ENCODE assay signal across 25 cellular contexts in genomic region chr11:126510621-126511370, GRCh38.
DNase-seq lines count a peak whose midpoint lies in the region; ATAC-seq and TF ChIP-seq lines count a peak whose summit lies in the region.
"Had no signal": no experiment of that assay in that cellular context is flagged by ENCODE, and none has a peak within 500 bp of the region (broad histone marks: within the 10 kb centered on the region; RNA-seq: fewer than 3 reads in every experiment).

No MANE protein-coding gene starts in this region.

- peaks cover 5 to 56% (median 49%) of the 10 kb centered on the region in 10 experiments; a peak in 18 of 20 replicates for H3K4me1 ChIP-seq in BLaER1 treated with 17β-estradiol and CSF1 and Interleukin-3, amounts not matched to agents 10 nM and 100 nM
- H3K4me1 ChIP-seq in SK-N-SH (ENCODE audit: control insufficient read depth in 1 of 2, insufficient read depth in 2 of 2, low read depth in 1 of 2, low read length in 1 of 2) (peaks cover 0 to 40% of the 10 kb centered on the region in 2 experiments; a peak in 2 of 4 replicates), neural progenitor cell (no peaks in the 10 kb centered on the region)
- H3K4me1 ChIP-seq: esophagus muscularis mucosa, pancreas, thyroid gland had no signal

- no peak for TF ChIP-seq RAD21 in SK-N-SH (IDR thresholded peaks at IDR 0.05; ENCODE audit: low read length)

- H3K79me2 ChIP-seq in SK-N-SH (ENCODE audit: insufficient read depth), result no peaks in the 10 kb centered on the region
- H3K79me2 ChIP-seq in neural progenitor cell (ENCODE audit: low read depth), result no peaks in the 10 kb centered on the region

- no peaks in the 10 kb centered on the region for H3K27me3 ChIP-seq in BLaER1 treated with 17β-estradiol and CSF1 and Interleukin-3, amounts not matched to agents 10 nM and 100 nM
- H3K27me3 ChIP-seq in SK-N-SH (ENCODE audit: insufficient read depth) (no peaks in the 10 kb centered on the region), neural progenitor cell (no peaks in the 10 kb centered on the region)
- H3K27me3 ChIP-seq: pancreas, thyroid gland had no signal

- H3K9me3 Mint-ChIP-seq in neural progenitor cell, result peaks cover 8% of the 10 kb centered on the region
- H3K9me3 Mint-ChIP-seq: stimulated activated effector memory CD8-positive, alpha-beta T cell treated with anti-CD3 and anti-CD28 coated beads, Interleukin-12 subunit alpha, Interleukin-12 subunit beta, amount 100 ng/mL, for 72 hours; T-helper 2 cell treated with Interferon-gamma antibody and Interleukin-4, amounts not matched to agents 5 μg/mL and 100 μg/mL, for 36 hours had no signal

- no peaks in the 10 kb centered on the region for H3K9me2 ChIP-seq in SK-N-SH

- H3K9me3 ChIP-seq in BLaER1 treated with 17β-estradiol and CSF1 and Interleukin-3, amounts not matched to agents 10 nM and 100 nM (replicated peaks in 1 of 11), result peaks cover 7 to 17% (median 14%) of the 10 kb centered on the region in 11 experiments; a peak in 21 of 22 replicates
- H3K9me3 ChIP-seq in SK-N-SH (no peaks in the 10 kb centered on the region), neural progenitor cell (ENCODE audit: low read depth) (no peaks in the 10 kb centered on the region)
- H3K9me3 ChIP-seq: pancreas, thyroid gland had no signal

- H3K4me2 ChIP-seq in BLaER1 treated with 17β-estradiol and CSF1 and Interleukin-3, amounts not matched to agents 10 nM and 100 nM, result peak overlapping the region in 8 of 11 experiments; percentile 59 to 84 (median 73); a peak in 15 of 22 replicates
- H3K4me2 ChIP-seq in SK-N-SH, result no peak overlapping the region
- no peak overlapping the region for H3K4me2 ChIP-seq in neural progenitor cell

- no peak for TF ChIP-seq EP300 in SK-N-SH (IDR thresholded peaks at IDR 0.05; ENCODE audit: borderline replicate concordance in 1 of 2, low read depth in 1 of 2, low read length in 1 of 2)

- POLR2A ChIA-PET in SK-N-SH (lab: Yijun Ruan, JAX), result no interaction called here
- POLR2A ChIA-PET in RWPE1 (lab: Yijun Ruan, JAX; ENCODE audit: low non-redundant PET), result no interaction called here

- no peak overlapping the region for H3K27ac ChIP-seq in BLaER1 treated with 17β-estradiol and CSF1 and Interleukin-3, amounts not matched to agents 10 nM and 100 nM
- H3K27ac ChIP-seq in SK-N-SH (ENCODE audit: low read depth in 2 of 2, low read length in 1 of 2) (no peak overlapping the region), neural progenitor cell (no peak overlapping the region), RWPE1 (no peak overlapping the region)
- H3K27ac ChIP-seq: esophagus muscularis mucosa, pancreas, SK-N-MC, thyroid gland had no signal

- no peak overlapping the region for H3K27ac Mint-ChIP-seq in neural progenitor cell
- H3K27ac Mint-ChIP-seq: activated CD4-positive, alpha-beta memory T cell treated with anti-CD3 and anti-CD28 coated beads for 36 hours; CD8-positive, alpha-beta memory T cell; immature natural killer cell; stimulated activated effector memory CD8-positive, alpha-beta T cell treated with anti-CD3 and anti-CD28 coated beads, Interleukin-12 subunit alpha, Interleukin-12 subunit beta, amount 100 ng/mL, for 72 hours; T-helper 2 cell treated with Interferon-gamma antibody and Interleukin-4, amounts not matched to agents 5 μg/mL and 100 μg/mL, for 36 hours; WTC11 had no signal

- H3F3A ChIP-seq in SK-N-SH (replicated peaks; ENCODE audit: insufficient read depth) (no peaks in the 10 kb centered on the region), neural progenitor cell (ENCODE audit: low read depth) (no peaks in the 10 kb centered on the region)

- no peak overlapping the region for H3K9ac ChIP-seq in BLaER1 treated with 17β-estradiol and CSF1 and Interleukin-3, amounts not matched to agents 10 nM and 100 nM
- no peak overlapping the region for H3K9ac ChIP-seq in SK-N-SH
- H3K9ac ChIP-seq in neural progenitor cell, result no peak overlapping the region

- no peaks in the 10 kb centered on the region for H3K36me3 Mint-ChIP-seq in neural progenitor cell
- H3K36me3 Mint-ChIP-seq: activated CD4-positive, alpha-beta memory T cell treated with anti-CD3 and anti-CD28 coated beads for 36 hours; CD8-positive, alpha-beta memory T cell; immature natural killer cell had no signal

- H3K4me3 ChIP-seq in BLaER1 treated with 17β-estradiol and CSF1 and Interleukin-3, amounts not matched to agents 10 nM and 100 nM, result no peak overlapping the region
- no peak overlapping the region for H3K4me3 ChIP-seq in SK-N-SH (ENCODE audit: low read depth in 2 of 2, low read length in 1 of 2)
- H3K4me3 ChIP-seq in fibroblast of the aortic adventitia (ENCODE audit: low read depth, low read length), result no peak overlapping the region
- no peak overlapping the region for H3K4me3 ChIP-seq in neural progenitor cell
- H3K4me3 ChIP-seq: esophagus muscularis mucosa, pancreas, SK-N-MC, thyroid gland had no signal

- H3K27me3 Mint-ChIP-seq in neural progenitor cell (ENCODE audit: insufficient read depth, low read depth), result peaks cover 7% of the 10 kb centered on the region

- DNase-seq in SK-N-SH (no peak), fibroblast of the aortic adventitia (ENCODE audit: low read depth) (peak; percentile 2), neural progenitor cell (ENCODE audit: low spot score) (peak; percentile 51), RWPE1 (ENCODE audit: low spot score) (no peak)
- DNase-seq in stimulated activated naive CD4-positive, alpha-beta T cell treated with Interleukin-2 at 50 U/mL for 16 hours (lab: John Stamatoyannopoulos, UW), result no peak
- DNase-seq in stimulated activated naive CD8-positive, alpha-beta T cell treated with anti-CD3 and anti-CD28 coated beads, Interleukin-15, Interleukin-2, amounts not matched to agents 100 U/mL and 50 U/mL, for 24 hours, result no peak
- DNase-seq: activated CD4-positive, alpha-beta memory T cell treated with anti-CD3 and anti-CD28 coated beads for 36 hours; activated naive CD4-positive, alpha-beta T cell treated with Interleukin-2 at 50 U/mL for 16 hours; effector CD8-positive, alpha-beta T cell; HCEC 1CT; head of caudate nucleus; immature natural killer cell; NCI-H1417; NCI-H2107; NK-92 treated with Interleukin-12 subunit alpha and Interleukin-12 subunit beta, amount 100 ng/mL, for 24 hours; pancreas; thyroid gland had no signal

- 75% methylated on average over 5 of the region's 5 CpGs for WGBS in SK-N-SH (ENCODE audit: low lambda C conversion rate)

- ATAC-seq in HG03565 (IDR thresholded peaks at IDR 0.05; ENCODE audit: unreplicated experiment), result no peak
- no peak for ATAC-seq in stimulated activated naive CD8-positive, alpha-beta T cell treated with anti-CD3 and anti-CD28 coated beads, Interleukin-15, Interleukin-2, amounts not matched to agents 100 U/mL and 50 U/mL, for 24 hours
- ATAC-seq: pancreas; stimulated activated effector memory CD8-positive, alpha-beta T cell treated with anti-CD3 and anti-CD28 coated beads, Interleukin-12 subunit alpha, Interleukin-12 subunit beta, amount 100 ng/mL, for 72 hours; WTC11 had no signal

- H4K20me1 ChIP-seq in BLaER1 treated with 17β-estradiol and CSF1 and Interleukin-3, amounts not matched to agents 10 nM and 100 nM, result no peaks in the 10 kb centered on the region
- H4K20me1 ChIP-seq in SK-N-SH (ENCODE audit: insufficient read depth) (no peaks in the 10 kb centered on the region), neural progenitor cell (ENCODE audit: low read depth) (no peaks in the 10 kb centered on the region)

- no peak overlapping the region for H3K4me3 Mint-ChIP-seq in neural progenitor cell
- H3K4me3 Mint-ChIP-seq: activated CD4-positive, alpha-beta memory T cell treated with anti-CD3 and anti-CD28 coated beads for 36 hours; CD8-positive, alpha-beta memory T cell; immature natural killer cell; stimulated activated effector memory CD8-positive, alpha-beta T cell treated with anti-CD3 and anti-CD28 coated beads, Interleukin-12 subunit alpha, Interleukin-12 subunit beta, amount 100 ng/mL, for 72 hours; T-helper 2 cell treated with Interferon-gamma antibody and Interleukin-4, amounts not matched to agents 5 μg/mL and 100 μg/mL, for 36 hours; WTC11 had no signal

- H3K36me3 ChIP-seq in BLaER1 treated with 17β-estradiol and CSF1 and Interleukin-3, amounts not matched to agents 10 nM and 100 nM, result no peaks in the 10 kb centered on the region
- H3K36me3 ChIP-seq in SK-N-SH (replicated peaks in 1 of 2; ENCODE audit: control insufficient read depth in 1 of 2, insufficient read depth in 2 of 2, low read length in 1 of 2), result no peaks in the 10 kb centered on the region
- H3K36me3 ChIP-seq in neural progenitor cell, result no peaks in the 10 kb centered on the region
- H3K36me3 ChIP-seq: esophagus muscularis mucosa, pancreas, thyroid gland had no signal

- CTCF ChIA-PET in SK-N-SH (lab: Yijun Ruan, JAX), result interaction anchor here (1.0 to 1.3 kb wide), 4 partner anchors 13 to 70 kb away, joined by 3 to 4 read pairs (median 3); no protein-coding TSS in a partner anchor
- CTCF ChIA-PET in RWPE1 (lab: Yijun Ruan, JAX), result no interaction called here

- peaks cover 3% of the 10 kb centered on the region for H3K4me1 Mint-ChIP-seq in neural progenitor cell
- H3K4me1 Mint-ChIP-seq: CD8-positive, alpha-beta memory T cell; immature natural killer cell; WTC11 had no signal

- TF ChIP-seq CTCF in SK-N-SH (IDR thresholded peaks at IDR 0.05), result no peak
- no peak for TF ChIP-seq CTCF in fibroblast of the aortic adventitia (IDR thresholded peaks at IDR 0.05; ENCODE audit: insufficient read depth, low read length)
- no peak for TF ChIP-seq CTCF in neural progenitor cell (IDR thresholded peaks at IDR 0.05)
- TF ChIP-seq CTCF in RWPE1 (conservative IDR thresholded peaks at IDR 0.05; ENCODE audit: low read depth), result no peak

- no peak overlapping the region for H2AFZ ChIP-seq in SK-N-SH (ENCODE audit: low read depth)
- H2AFZ ChIP-seq in neural progenitor cell (replicated peaks), result no peak overlapping the region

TF ChIP-seq in SK-N-SH, 30 proteins besides CTCF, POLR2A, EP300 and RAD21 (continues in another document):
- no peak for TF ChIP-seq NFIC (IDR thresholded peaks at IDR 0.05; ENCODE audit: borderline replicate concordance)
- no peak for TF ChIP-seq CHD2 (IDR thresholded peaks at IDR 0.05; ENCODE audit: low read length, partially characterized antibody)
- no peak for TF ChIP-seq GATA2 (CRISPR knock-in tag; IDR thresholded peaks at IDR 0.05)
- TF ChIP-seq, protein P1, sequence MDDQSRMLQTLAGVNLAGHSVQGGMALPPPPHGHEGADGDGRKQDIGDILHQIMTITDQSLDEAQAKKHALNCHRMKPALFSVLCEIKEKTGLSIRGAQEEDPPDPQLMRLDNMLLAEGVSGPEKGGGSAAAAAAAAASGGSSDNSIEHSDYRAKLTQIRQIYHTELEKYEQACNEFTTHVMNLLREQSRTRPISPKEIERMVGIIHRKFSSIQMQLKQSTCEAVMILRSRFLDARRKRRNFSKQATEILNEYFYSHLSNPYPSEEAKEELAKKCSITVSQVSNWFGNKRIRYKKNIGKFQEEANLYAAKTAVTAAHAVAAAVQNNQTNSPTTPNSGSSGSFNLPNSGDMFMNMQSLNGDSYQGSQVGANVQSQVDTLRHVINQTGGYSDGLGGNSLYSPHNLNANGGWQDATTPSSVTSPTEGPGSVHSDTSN (IDR thresholded peaks at IDR 0.05), result no peak
- no peak for TF ChIP-seq MXI1 (IDR thresholded peaks at IDR 0.05; ENCODE audit: low read depth, low read length)
- TF ChIP-seq YY1 (IDR thresholded peaks at IDR 0.05; ENCODE audit: low read depth), result no peak

Comparison
In these comparisons a context has a peak if more than half of its experiments do, and no peak if none do; other contexts are left out.
1. H3K4me2 ChIP-seq: peak in BLaER1 treated with 17β-estradiol and CSF1 and Interleukin-3, amounts not matched to agents 10 nM and 100 nM (8 of 11); none in SK-N-SH (single experiment) and neural progenitor cell (single experiment).
2. DNase-seq: peak in fibroblast of the aortic adventitia (single experiment) and neural progenitor cell (single experiment); none in SK-N-SH (single experiment), stimulated activated naive CD4-positive, alpha-beta T cell treated with Interleukin-2 at 50 U/mL for 16 hours (single experiment), RWPE1 (single experiment) and stimulated activated naive CD8-positive, alpha-beta T cell treated with anti-CD3 and anti-CD28 coated beads, Interleukin-15, Interleukin-2, amounts not matched to agents 100 U/mL and 50 U/mL, for 24 hours (single experiment).